ENCODE assay signal across 20 cellular contexts in genomic region chr2:131113566-131114227, GRCh38. TPM values are rescaled to one million over a fixed set of nuclear protein-coding genes. Genes with fewer than 3 reads are reported as not detected.
DNase-seq lines count a peak whose midpoint lies in the region; ATAC-seq, FAIRE-seq and TF ChIP-seq lines count a peak whose summit lies in the region.
"Had no signal": no experiment of that assay in that cellular context is flagged by ENCODE, and none has a peak within 500 bp of the region (broad histone marks: within the 10 kb centered on the region; RNA-seq: fewer than 3 reads in every experiment).

No MANE protein-coding gene starts in this region.

- POLR2A ChIA-PET in CD8-positive, alpha-beta T cell (lab: Charles Lee), result no interaction called here

- no peak overlapping the region for H3K9ac ChIP-seq in HUES64 (ENCODE audit: low read depth, low read length)

- peaks cover 38% of the 10 kb centered on the region for H3K4me1 ChIP-seq in CD8-positive, alpha-beta T cell (ENCODE audit: insufficient read depth, low read length)
- H3K4me1 ChIP-seq in HUES64 (ENCODE audit: insufficient read depth, low read length), result peaks cover 10% of the 10 kb centered on the region
- H3K4me1 ChIP-seq: Caco-2, SJCRH30 had no signal

- CTCF ChIA-PET in CD8-positive, alpha-beta T cell (lab: Charles Lee), result interaction anchor here (1.2 kb wide), 1 partner anchor 9 kb away, joined by 3 read pairs; the partner anchor contains the start of gene PLEKHB2

- WGBS in HUES64, result 93% methylated on average over 7 of the region's 7 CpGs

- intact Hi-C loops in CD8-positive, alpha-beta T cell (cut with DNase I, micrococcal nuclease), result no loop called here

- H3K4me1 Mint-ChIP-seq in CD8-positive, alpha-beta T cell (ENCODE audit: low read depth), result peaks cover 72% of the 10 kb centered on the region
- H3K4me1 Mint-ChIP-seq in endothelial cell (ENCODE audit: unreplicated experiment), result peaks cover 26% of the 10 kb centered on the region
- peaks cover 16% of the 10 kb centered on the region for H3K4me1 Mint-ChIP-seq in progenitor cell of endocrine pancreas (ENCODE audit: low read depth)

- ATAC-seq in CD8-positive, alpha-beta T cell, result no peak
- no peak for ATAC-seq in HG02840 (IDR thresholded peaks at IDR 0.05; ENCODE audit: low FRiP score, unreplicated experiment)
- ATAC-seq in HG02970 (IDR thresholded peaks at IDR 0.05; ENCODE audit: low FRiP score, unreplicated experiment), result no peak
- ATAC-seq: GM12878, HCT116 had no signal

- DNase-seq in CD8-positive, alpha-beta T cell, result no peak
- no peak for DNase-seq in endothelial cell (ENCODE audit: low spot score)
- no peak for DNase-seq in progenitor cell of endocrine pancreas (ENCODE audit: low spot score, unreplicated experiment)
- DNase-seq in GM12892 (ENCODE audit: insufficient read length), result no peak
- DNase-seq: Caco-2; NCI-H1048; NCI-H1694; NCI-H2107; NCI-H345; NCI-H526 treated with DMSO at 0.1 percent for 48 hours; NK-92 treated with Interleukin-12 subunit alpha and Interleukin-12 subunit beta, amount 100 ng/mL, for 24 hours; OCI-M1; RPMI8226; SJCRH30 had no signal

- TF ChIP-seq POLR2A in GM12892 (IDR thresholded peaks at IDR 0.05; ENCODE audit: low read depth, low read length), result no peak

- no peak overlapping the region for H3K27ac ChIP-seq in CD8-positive, alpha-beta T cell (ENCODE audit: low read depth, low read length)
- H3K27ac ChIP-seq in HUES64 (ENCODE audit: low read depth, low read length), result peak overlapping the region; percentile 24; the same call in 1 of the 2 replicates
- H3K27ac ChIP-seq: C4-2B, SJCRH30 had no signal

- H3K27me3 ChIP-seq in CD8-positive, alpha-beta T cell (ENCODE audit: insufficient read depth, low read length), result no peaks in the 10 kb centered on the region
- no peaks in the 10 kb centered on the region for H3K27me3 ChIP-seq in HUES64 (ENCODE audit: insufficient read depth, low read length)
- H3K27me3 ChIP-seq: SJCRH30 had no signal

- H3K27me3 Mint-ChIP-seq in CD8-positive, alpha-beta T cell (ENCODE audit: low read depth), result no peaks in the 10 kb centered on the region
- H3K27me3 Mint-ChIP-seq in endothelial cell (ENCODE audit: unreplicated experiment), result no peaks in the 10 kb centered on the region
- H3K27me3 Mint-ChIP-seq in progenitor cell of endocrine pancreas, result no peaks in the 10 kb centered on the region

- H3K36me3 Mint-ChIP-seq in CD8-positive, alpha-beta T cell, result peaks cover 58% of the 10 kb centered on the region
- H3K36me3 Mint-ChIP-seq in endothelial cell (ENCODE audit: low read depth, unreplicated experiment) (peaks cover 6% of the 10 kb centered on the region), progenitor cell of endocrine pancreas (ENCODE audit: insufficient read depth) (peaks cover 11% of the 10 kb centered on the region)

- H3K4me3 ChIP-seq in CD8-positive, alpha-beta T cell (ENCODE audit: low read depth, low read length), result no peak overlapping the region
- no peak overlapping the region for H3K4me3 ChIP-seq in HUES64 (ENCODE audit: low read length)
- H3K4me3 ChIP-seq: GM12878, SJCRH30 had no signal

- no peak for FAIRE-seq in GM12892 (lab: Jason Lieb, UNC)
- FAIRE-seq: GM12878 had no signal

- peak overlapping the region; percentile 43 for H3K27ac Mint-ChIP-seq in CD8-positive, alpha-beta T cell
- peak overlapping the region; percentile 52 for H3K27ac Mint-ChIP-seq in endothelial cell (ENCODE audit: unreplicated experiment)
- H3K27ac Mint-ChIP-seq in progenitor cell of endocrine pancreas, result peak overlapping the region; percentile 16

- no peaks in the 10 kb centered on the region for H3K9me3 ChIP-seq in CD8-positive, alpha-beta T cell (ENCODE audit: low read length)
- no peaks in the 10 kb centered on the region for H3K9me3 ChIP-seq in HUES64 (ENCODE audit: insufficient read depth, low read depth, low read length)
- H3K9me3 ChIP-seq: Caco-2, SJCRH30 had no signal

- no peaks in the 10 kb centered on the region for H3K36me3 ChIP-seq in CD8-positive, alpha-beta T cell (ENCODE audit: insufficient read depth, low read length)
- H3K36me3 ChIP-seq in HUES64 (ENCODE audit: insufficient read depth, low read length), result peaks cover 16% of the 10 kb centered on the region; the same call in 1 of the 2 replicates

- TF ChIP-seq CTCF in CD8-positive, alpha-beta T cell (IDR thresholded peaks at IDR 0.05), result no peak
- TF ChIP-seq CTCF in endothelial cell (IDR thresholded peaks at IDR 0.05; ENCODE audit: unreplicated experiment) (no peak), progenitor cell of endocrine pancreas (IDR thresholded peaks at IDR 0.05; ENCODE audit: unreplicated experiment) (no peak)

- H3K4me3 Mint-ChIP-seq in CD8-positive, alpha-beta T cell, result no peak overlapping the region
- no peak overlapping the region for H3K4me3 Mint-ChIP-seq in endothelial cell (ENCODE audit: unreplicated experiment)
- H3K4me3 Mint-ChIP-seq in progenitor cell of endocrine pancreas (ENCODE audit: low read depth), result no peak overlapping the region

- no peaks in the 10 kb centered on the region for H3K9me3 Mint-ChIP-seq in CD8-positive, alpha-beta T cell
- H3K9me3 Mint-ChIP-seq in endothelial cell (ENCODE audit: unreplicated experiment) (no peaks in the 10 kb centered on the region), progenitor cell of endocrine pancreas (ENCODE audit: low read depth) (no peaks in the 10 kb centered on the region)

RNA-seq across cellular contexts. Expression of gene PLEKHB2, which starts 8.6 kb away (rescaled TPM):
- total RNA-seq in CD8-positive, alpha-beta T cell, result 10 to 100 TPM; 89.8 to 90.1 TPM
- 48.7 TPM for polyA plus RNA-seq in HUES64 (2013, experiment 1 of 2)
- 53.9 TPM for polyA plus RNA-seq in HUES64 (2013, experiment 2 of 2)
- total RNA-seq in endothelial cell (ENCODE audit: unreplicated experiment) (59.2 TPM), progenitor cell of endocrine pancreas (38.8 and 40.9 TPM in 2 replicates)
- polyA plus RNA-seq in GM12892 (2012; ENCODE audit: missing spikeins), result 16.7 TPM

RNA-seq across cellular contexts. Expression of gene FAM168B, which starts 20.4 kb away (rescaled TPM):
- 10 to 100 TPM; 87.3 to 91.7 TPM for total RNA-seq in CD8-positive, alpha-beta T cell
- 60.9 TPM for polyA plus RNA-seq in HUES64 (2013, experiment 1 of 2)
- 63.2 TPM for polyA plus RNA-seq in HUES64 (2013, experiment 2 of 2)
- total RNA-seq in endothelial cell (ENCODE audit: unreplicated experiment) (72.0 TPM), progenitor cell of endocrine pancreas (106 and 111 TPM in 2 replicates)
- polyA plus RNA-seq in GM12892 (2012; ENCODE audit: missing spikeins), result 37.6 TPM
